Comparison of ENCODE assay signal across 34 cellular contexts in the genomic region with DNA sequence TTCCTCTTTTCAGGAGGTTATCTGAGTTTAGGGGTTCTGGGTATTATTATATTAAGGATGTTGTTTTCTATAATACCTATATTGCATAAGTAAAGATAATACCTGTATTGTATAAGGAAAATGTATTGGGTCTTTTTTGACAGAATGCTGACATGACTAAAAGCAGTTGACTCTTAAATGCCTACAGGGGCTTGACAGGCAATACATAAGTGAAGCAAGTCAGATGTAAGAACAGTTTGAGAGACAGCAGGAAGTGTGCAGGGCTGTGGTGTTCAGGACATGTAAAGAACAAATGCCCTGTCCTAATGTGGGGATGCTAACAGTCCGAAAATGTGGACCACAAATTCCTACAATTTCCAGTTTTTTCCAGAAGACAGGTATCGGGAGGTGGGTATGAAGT. TPM values are rescaled to one million over a fixed set of nuclear protein-coding genes. Genes with fewer than 3 reads are reported as not detected.
"Had no signal": no experiment of that assay in that cellular context is flagged by ENCODE, and none has a peak within 500 bp of the region (broad histone marks: within the 10 kb centered on the region; RNA-seq: fewer than 3 reads in every experiment).

No MANE protein-coding gene starts in this region.

- DNase-seq: activated B cell treated with CpG ODN at 0.5 μM for 24 hours; activated CD4-positive, alpha-beta memory T cell treated with anti-CD3 and anti-CD28 coated beads for 36 hours; activated CD4-positive, alpha-beta T cell treated with anti-CD3 and anti-CD28 coated beads for 4 hours; activated CD4-positive, alpha-beta T cell treated with anti-CD3 and anti-CD28 coated beads, Interleukin-2, amount 10 ng/mL, durations not matched to agents 24 days and 14 days; activated CD4-positive, alpha-beta T cell treated with anti-CD3 and anti-CD28 coated beads, Interleukin-2, amount 50 U/mL, for 1 hour; activated CD4-positive, alpha-beta T cell treated with anti-CD3 and anti-CD28 coated beads, Interleukin-2, amount 50 U/mL, for 4 hours; activated CD4-positive, CD25-positive, alpha-beta regulatory T cell treated with anti-CD3 and anti-CD28 coated beads, Interleukin-2, amount 50 U/mL, for 72 hours; activated CD8-positive, alpha-beta memory T cell treated with anti-CD3 and anti-CD28 coated beads, Interleukin-2, amount 50 U/mL, for 4 hours; activated CD8-positive, alpha-beta T cell treated with anti-CD3 and anti-CD28 coated beads for 36 hours; activated effector memory CD4-positive, alpha-beta T cell treated with anti-CD3 and anti-CD28 coated beads, Interleukin-2, amount 50 U/mL, for 16 hours; activated gamma-delta T cell treated with Interleukin-2 at 50 U/mL for 16 hours; activated naive CD4-positive, alpha-beta T cell; activated naive CD4-positive, alpha-beta T cell treated with anti-CD3 and anti-CD28 coated beads for 36 hours; activated naive CD4-positive, alpha-beta T cell treated with anti-CD3 and anti-CD28 coated beads, Interleukin-2, amount 50 U/mL, for 16 hours; activated naive CD8-positive, alpha-beta T cell treated with anti-CD3 and anti-CD28 coated beads, Interleukin-2, amount 10 ng/mL, durations not matched to agents 7 days and 5 days; activated naive CD8-positive, alpha-beta T cell treated with anti-CD3 and anti-CD28 coated beads, Interleukin-2, amount 50 U/mL, for 24 hours; activated T-cell treated with anti-CD3 and anti-CD28 coated beads for 4 hours; activated T-cell treated with anti-CD3 and anti-CD28 coated beads, Interleukin-2, amount 50 U/mL, for 1 hour; activated T-cell treated with anti-CD3 and anti-CD28 coated beads, Interleukin-2, amount 50 U/mL, for 4 hours; activated T-cell treated with anti-CD3 and anti-CD28 coated beads, Interleukin-2, amount 50 U/mL, for 72 hours; amygdala; anterior cingulate cortex; caudate nucleus; cerebellar nuclear complex; T-helper 1 cell; T-helper 2 cell; T-helper 9 cell had no signal

- H3K9me3 ChIP-seq: ascending aorta had no signal

- H3K4me1 ChIP-seq: ascending aorta had no signal

- H3K27me3 ChIP-seq: ascending aorta, cardiac muscle cell had no signal

- H3K36me3 ChIP-seq: ascending aorta, cardiac muscle cell had no signal

- H3K4me3 ChIP-seq: ascending aorta, cardiac muscle cell had no signal

- ATAC-seq: activated CD8-positive, alpha-beta T cell treated with anti-CD3 and anti-CD28 coated beads for 36 hours; activated naive CD8-positive, alpha-beta T cell treated with anti-CD3 and anti-CD28 coated beads, Interleukin-2, amount 50 U/mL, for 24 hours; activated T-cell treated with anti-CD3 and anti-CD28 coated beads, Interleukin-2, amount 50 U/mL, for 4 hours; activated T-cell treated with anti-CD3 and anti-CD28 coated beads, Interleukin-2, amount 50 U/mL, for 72 hours; activated T-helper 17 cell treated with anti-CD3 and anti-CD28 coated beads, Interleukin-2, amount 50 U/mL, for 72 hours had no signal

- H3K27ac ChIP-seq: ascending aorta, cardiac muscle cell, VCaP had no signal

RNA-seq across cellular contexts. Expression of a gene that starts 30.2 kb away (rescaled TPM):
- total RNA-seq: activated B cell treated with CpG ODN at 0.5 μM for 24 hours; activated CD4-positive, alpha-beta memory T cell treated with anti-CD3 and anti-CD28 coated beads for 36 hours; activated CD4-positive, alpha-beta T cell treated with anti-CD3 and anti-CD28 coated beads, Interleukin-2, amount 10 ng/mL, durations not matched to agents 24 days and 14 days; activated CD8-positive, alpha-beta memory T cell treated with anti-CD3 and anti-CD28 coated beads for 36 hours; activated CD8-positive, alpha-beta T cell treated with anti-CD3 and anti-CD28 coated beads for 36 hours; activated naive CD4-positive, alpha-beta T cell treated with anti-CD3 and anti-CD28 coated beads for 36 hours; activated naive CD8-positive, alpha-beta T cell treated with anti-CD3 and anti-CD28 coated beads, Interleukin-2, amount 10 ng/mL, durations not matched to agents 7 days and 5 days; activated T-cell treated with anti-CD3 and anti-CD28 coated beads, Interleukin-2, amount 50 U/mL, for 4 hours; activated T-cell treated with anti-CD3 and anti-CD28 coated beads, Interleukin-2, amount 50 U/mL, for 72 hours; activated T-helper 1 cell treated with anti-CD3 and anti-CD28 coated beads, Interleukin-12 subunit alpha, Interleukin-12 subunit beta, Interleukin-2, Interleukin-4 antibody, amounts not matched to agents 30 ng/mL and 10 ng/mL and 1 ng/mL, durations not matched to agents 14 hours and 24 hours and 36 hours; activated T-helper 17 cell treated with anti-CD3 and anti-CD28 coated beads, Interleukin-2, amount 50 U/mL, for 72 hours; ascending aorta; bronchial epithelial cell had no signal
